In the genomic region with DNA sequence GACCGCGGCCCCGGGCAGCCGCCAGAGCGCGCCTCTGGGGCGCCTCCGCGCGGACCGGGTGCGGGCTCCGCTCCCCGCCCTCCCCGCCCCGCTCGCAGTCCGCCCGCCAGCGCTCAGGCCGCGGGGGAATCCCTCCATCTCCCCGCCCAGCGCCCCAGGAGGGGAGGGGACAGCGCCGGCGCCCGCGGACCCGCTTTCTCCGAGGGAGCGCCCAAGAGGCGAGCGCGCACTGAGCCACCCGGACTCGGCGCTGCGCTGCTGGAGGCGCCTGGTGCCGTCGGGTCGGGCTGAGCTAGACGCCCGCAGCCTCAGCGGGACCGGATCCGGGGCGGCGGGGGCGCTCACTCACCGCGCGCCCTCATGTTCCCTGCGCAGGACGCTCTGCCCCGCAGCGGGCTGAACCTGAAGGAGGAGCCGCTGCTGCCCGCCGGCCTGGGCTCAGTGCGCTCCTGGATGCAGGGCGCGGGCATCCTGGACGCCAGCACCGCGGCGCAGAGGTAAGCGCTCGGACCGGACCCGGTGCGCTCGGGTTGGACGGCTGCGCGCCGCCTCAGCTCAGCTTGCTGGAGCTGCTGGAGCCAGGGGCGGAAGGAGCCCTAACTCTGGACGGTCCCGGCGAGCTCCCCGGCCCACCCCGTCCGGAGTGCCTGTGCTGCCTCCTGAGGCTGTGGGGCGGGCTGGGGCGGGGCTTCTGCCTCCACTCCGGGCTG, we compare ENCODE assay signal across 1 cellular context.
TF ChIP-seq lines count a peak whose summit lies in the region.

No MANE protein-coding gene starts in this region.

TF ChIP-seq in GM12878, 131 proteins besides CTCF, POLR2A, EP300 and RAD21:
- TF ChIP-seq ZNF592 (IDR thresholded peaks at IDR 0.05) (no peak), HDAC6 (IDR thresholded peaks at IDR 0.05; ENCODE audit: unreplicated experiment) (peak; percentile 73), SUZ12 (IDR thresholded peaks at IDR 0.05; ENCODE audit: unreplicated experiment) (peak; percentile 74), BCL11A (IDR thresholded peaks at IDR 0.05; ENCODE audit: low read depth, low read length) (no peak), YY1 (IDR thresholded peaks at IDR 0.05; ENCODE audit: low read depth, low read length) (no peak), HSF1 (IDR thresholded peaks at IDR 0.05; ENCODE audit: low read depth, low read length) (no peak), TCF7 (IDR thresholded peaks at IDR 0.05; ENCODE audit: borderline replicate concordance) (no peak), KDM1A (IDR thresholded peaks at IDR 0.05; ENCODE audit: borderline replicate concordance) (no peak), NFIC (IDR thresholded peaks at IDR 0.05; ENCODE audit: low read depth, low read length) (no peak), EED (IDR thresholded peaks at IDR 0.05; ENCODE audit: low read depth) (no peak), SKIL (IDR thresholded peaks at IDR 0.05; ENCODE audit: low read depth, poor library complexity, severe bottlenecking) (no peak)
